7 cellular contexts compared by ENCODE assay signal in genomic region chr5:149775785-149776184, GRCh38. TPM values are rescaled to one million over a fixed set of nuclear protein-coding genes. Genes with fewer than 3 reads are reported as not detected.
DNase-seq lines count a peak whose midpoint lies in the region; ATAC-seq, FAIRE-seq and TF ChIP-seq lines count a peak whose summit lies in the region.

No MANE protein-coding gene starts in this region.

- peaks cover 6% of the 10 kb centered on the region for H3K9me3 Mint-ChIP-seq in HFFc6
- no peaks in the 10 kb centered on the region for H3K9me3 Mint-ChIP-seq in nephron progenitor cell

- POLR2A ChIA-PET in K562 (lab: Yijun Ruan, JAX) = interaction anchor here (0.6 kb wide), 3 partner anchors 26 to 157 kb away, joined by 3 to 4 read pairs (median 3); no protein-coding TSS in a partner anchor

- no peak overlapping the region for H3K4me3 Mint-ChIP-seq in HFFc6
- no peak overlapping the region for H3K4me3 Mint-ChIP-seq in nephron progenitor cell

- no peaks in the 10 kb centered on the region for H3K27me3 ChIP-seq in K562 (ENCODE audit: control insufficient read depth in 2 of 2, insufficient read depth in 2 of 2, low read length in 2 of 2)

- H3K4me1 Mint-ChIP-seq in HFFc6 (ENCODE audit: low read depth) = no peaks in the 10 kb centered on the region
- peaks cover 68% of the 10 kb centered on the region for H3K4me1 Mint-ChIP-seq in nephron progenitor cell

- H3K36me3 Mint-ChIP-seq in HFFc6 (ENCODE audit: low read depth) (no peaks in the 10 kb centered on the region), nephron progenitor cell (ENCODE audit: low read depth) (no peaks in the 10 kb centered on the region)

- H3K4me2 ChIP-seq in K562 (ENCODE audit: insufficient read depth, low read length) = no peak overlapping the region

- FAIRE-seq in K562 (lab: Jason Lieb, UNC) = peak; percentile 86

- no TSS peak for BruUV-seq in K562 (replicated peaks; lab: Mats Ljungman, UMichigan)

- peaks cover 9% of the 10 kb centered on the region; the same call in 1 of the 2 replicates for H3K9me3 ChIP-seq in K562 (replicated peaks; ENCODE audit: control insufficient read depth, insufficient read depth, low read depth, low read length)

- H3K9ac ChIP-seq in K562 (ENCODE audit: insufficient read depth in 1 of 2, low read depth in 2 of 2, low read length in 2 of 2) = no peak overlapping the region

- TF ChIP-seq EP300 in K562 (IDR thresholded peaks at IDR 0.05; ENCODE audit: low read length) = no peak

- peak; percentile 46 to 72 for TF ChIP-seq RAD21 in K562 (CRISPR knock-in tag; conservative IDR thresholded peaks at IDR 0.05 in 1 of 2, IDR thresholded peaks at IDR 0.05 in 1 of 2)

- H3K4me1 ChIP-seq in K562 (replicated peaks in 1 of 2; ENCODE audit: control insufficient read depth in 2 of 2, insufficient read depth in 2 of 2, low read length in 2 of 2) = peaks cover 3 to 25% of the 10 kb centered on the region in 2 experiments; a peak in 2 of 5 replicates

- no peak overlapping the region for H3K4me3 ChIP-seq in K562

- peaks cover 27% of the 10 kb centered on the region; the same call in 2 of the 3 replicates for H3K36me3 ChIP-seq in K562 (ENCODE audit: control insufficient read depth, insufficient read depth, low read length)

- H3K27ac ChIP-seq in K562 (ENCODE audit: extremely low read depth, low read depth, low read length) = no peak overlapping the region

- no peak overlapping the region for H2AFZ ChIP-seq in K562 (ENCODE audit: low read depth, low read length)

- intact Hi-C loops in K562 (cut with micrococcal nuclease) = loop anchor here (5.0 kb wide), 1 partner anchor 138 kb away; no protein-coding TSS in a partner anchor
- intact Hi-C loops in posterior vena cava (cut with DNase I) = no loop called here

- peaks cover 96% of the 10 kb centered on the region for H3K79me2 ChIP-seq in K562 (ENCODE audit: control insufficient read depth, insufficient read depth, low read length)

- ATAC-seq in K562 (peak; percentile 87), HG02840 (IDR thresholded peaks at IDR 0.05; ENCODE audit: low FRiP score, unreplicated experiment) (no peak)

- no peaks in the 10 kb centered on the region for H3K9me1 ChIP-seq in K562 (ENCODE audit: control insufficient read depth, insufficient read depth, low read length)

- H3K27me3 Mint-ChIP-seq in HFFc6 (ENCODE audit: insufficient read depth) (peaks cover 33% of the 10 kb centered on the region), nephron progenitor cell (ENCODE audit: low read depth, poor library complexity) (peaks cover 2% of the 10 kb centered on the region)

- H4K20me1 ChIP-seq in K562 (replicated peaks; ENCODE audit: control insufficient read depth, insufficient read depth, low read length) = peaks cover 1% of the 10 kb centered on the region; the same call in 1 of the 2 replicates

- CTCF ChIA-PET in K562 (lab: Yijun Ruan, JAX; ENCODE audit: low intra/inter-chr PET ratio) = interaction anchor here (0.6 to 0.7 kb wide), 2 partner anchors 31 to 119 kb away, joined by 3 read pairs; no protein-coding TSS in a partner anchor

- peak; percentile 57 for DNase-seq in EH (ENCODE audit: low read depth)
- DNase-seq in HFFc6 = peak; percentile 37
- DNase-seq in K562 (ENCODE audit: extremely low read depth in 1 of 4, low spot score in 3 of 4) = peak; percentile 43 to 68 (median 65)
- DNase-seq in nephron progenitor cell = no peak
- no peak for DNase-seq in activated T-cell treated with anti-CD3 and anti-CD28 coated beads for 4 hours
- no peak for DNase-seq in posterior vena cava (ENCODE audit: low spot score)

- in situ Hi-C loops in K562 (cut with MboI) = no loop called here

- H3K27ac Mint-ChIP-seq in HFFc6 (no peak overlapping the region), nephron progenitor cell (no peak overlapping the region)

- peak; percentile 77 for TF ChIP-seq CTCF in HFFc6 (IDR thresholded peaks at IDR 0.05)
- TF ChIP-seq CTCF in K562 (IDR thresholded peaks at IDR 0.05 in 2 of 3, conservative IDR thresholded peaks at IDR 0.05 in 1 of 3; ENCODE audit: insufficient read depth in 2 of 3, low read depth in 1 of 3, low read length in 3 of 3) = peak; percentile 54 to 70 (median 68)
- peak; percentile 48 for TF ChIP-seq CTCF in nephron progenitor cell (IDR thresholded peaks at IDR 0.05)

- no peak for TF ChIP-seq POLR2A in K562 (conservative IDR thresholded peaks at IDR 0.05)

TF ChIP-seq in K562, 482 proteins besides CTCF, POLR2A, EP300 and RAD21:
- TF ChIP-seq ZNF280A (IDR thresholded peaks at IDR 0.05; ENCODE audit: low read depth, partially characterized antibody) (peak; percentile 48), SMC3 (conservative IDR thresholded peaks at IDR 0.05; ENCODE audit: insufficient read depth, low read depth, low read length) (0 out of 2 replicates have a peak, but pooled peaks have one; percentile 32), MYC (IDR thresholded peaks at IDR 0.05; ENCODE audit: low read depth, low read length) (no peak), MYC (CRISPR knock-in tag; IDR thresholded peaks at IDR 0.05; ENCODE audit: borderline replicate concordance, low read depth) (no peak), TRIM24 (IDR thresholded peaks at IDR 0.05) (peak in 1 of 2 experiments; percentile 14; a peak in 1 of 4 replicates), TEAD1 (CRISPR knock-in tag; IDR thresholded peaks at IDR 0.05) (0 out of 4 replicates have a peak, but pooled peaks of 1 of the 2 experiments have one; percentile 39), SMAD1 (IDR thresholded peaks at IDR 0.05; ENCODE audit: low read depth, low read length, partially characterized antibody) (peak; percentile 43), IRF9 (tag; IDR thresholded peaks at IDR 0.05) (no peak), FOXK2 (conservative IDR thresholded peaks at IDR 0.05 in 1 of 2, IDR thresholded peaks at IDR 0.05 in 1 of 2; ENCODE audit: low read depth in 2 of 2) (no peak), CBX5 (IDR thresholded peaks at IDR 0.05; ENCODE audit: borderline replicate concordance, low read depth) (peak; percentile 75; the same call in 1 of the 2 replicates), ARID1B (IDR thresholded peaks at IDR 0.05) (no peak), ZNF766 (CRISPR knock-in tag; conservative IDR thresholded peaks at IDR 0.05) (no peak), CBX3 (IDR thresholded peaks at IDR 0.05; ENCODE audit: borderline replicate concordance in 1 of 2, low read length in 2 of 2) (peak in 1 of 2 experiments; percentile 98; a peak in 2 of 3 replicates), JUN (IDR thresholded peaks at IDR 0.05; ENCODE audit: borderline replicate concordance, low read depth, low read length) (peak; percentile 15; the same call in 1 of the 2 replicates), JUN (CRISPR knock-in tag; IDR thresholded peaks at IDR 0.05; ENCODE audit: borderline replicate concordance) (no peak), TRIM28 (IDR thresholded peaks at IDR 0.05) (peak; percentile 81), TCF7 (IDR thresholded peaks at IDR 0.05; ENCODE audit: borderline replicate concordance) (no peak), U2AF1 (optimal IDR thresholded peaks at IDR 0.05; ENCODE audit: low read depth, low read length) (no peak)

RNA-seq across cellular contexts. Expression of gene PPARGC1B, which starts 45.7 kb away (rescaled TPM):
- total RNA-seq in HFFc6 (2021; fragmentation: NEBNext Ultra II Directional; extraction: Animal tissue kit (Norgen Biotek cat#: 25700)) = under 1 TPM; 0.05 to 0.28 (median 0.09) TPM
- 34.1 and 39.8 TPM in 2 replicates for total RNA-seq in K562 (2011; cell fraction: chromatin; rRNA removed; ENCODE audit: low replicate concordance)
- 20.5 and 21.1 TPM in 2 replicates for total RNA-seq in K562 (2011; cell fraction: nucleolus; rRNA removed)
- 24.4 and 30.4 TPM in 2 replicates for total RNA-seq in K562 (2011; cell fraction: nucleoplasm; rRNA removed)
- total RNA-seq in K562 (2014; rRNA removed) (8.6 and 10.9 TPM in 2 replicates), K562 (2014; rRNA removed; fragmentation: Illumina TruSeq; extraction: Trizol) (7.1 TPM in 2 replicates), K562 (2015; rRNA removed; fragmentation: Illumina TruSeq; extraction: Trizol) (7.3 and 8.1 TPM in 2 replicates), K562 (2021) (23.3 and 29.0 TPM in 2 replicates), posterior vena cava (1 to 10 TPM; 7.2 to 8.7 TPM)
- polyA plus RNA-seq in K562 (2011; rRNA removed) (2.8 and 3.0 TPM in 2 replicates), K562 (2014; fragmentation: Illumina TruSeq; extraction: Trizol) (11.6 and 11.7 TPM in 2 replicates), K562 (2014; fragmentation: Nextera tagmentation; extraction: Ambion mirVana) (1 to 10 TPM; 2.5 to 6.3 TPM), K562 (2014; rRNA removed) (8.7 and 8.8 TPM in 2 replicates)
- polyA plus RNA-seq in K562 (2011; cell fraction: cytosol; rRNA removed) = 2.2 and 2.6 TPM in 2 replicates
- polyA plus RNA-seq in K562 (2011; cell fraction: nucleus; rRNA removed) = 13.0 and 17.4 TPM in 2 replicates
- 6.4 and 8.1 TPM in 2 replicates for polyA plus RNA-seq in K562 (2012)
- 7.3 and 7.7 TPM in 2 replicates for polyA minus RNA-seq in K562 (2011; rRNA and poly(A)+ RNA removed)
- polyA minus RNA-seq in K562 (2011; cell fraction: cytosol; rRNA and poly(A)+ RNA removed) = 8.8 and 11.6 TPM in 2 replicates
- 9.4 and 10.8 TPM in 2 replicates for polyA minus RNA-seq in K562 (2011; cell fraction: nucleus; rRNA and poly(A)+ RNA removed)

Comparison
In these comparisons a context has a peak if more than half of its experiments do, and no peak if none do; other contexts are left out.
1. DNase-seq: peak in EH (single experiment), HFFc6 (single experiment) and K562 (4 of 4); none in nephron progenitor cell (single experiment), activated T-cell treated with anti-CD3 and anti-CD28 coated beads for 4 hours (single experiment) and posterior vena cava (single experiment).
2. RNA of gene PPARGC1B, which starts 45.7 kb away (total RNA-seq): 7.2 to 8.7 TPM in posterior vena cava and 7.1 to 39.8 TPM in K562; 0.05 to 0.28 TPM in HFFc6; every median in the first group is over 4 times any median in the second.
3. Peak in every context shown above with its lines, with median percentiles within 50 percentile points of each other: CTCF ChIP-seq.